ENCODE assay signal across 1 cellular context in genomic region chr21:17759546-17760178, GRCh38.
TF ChIP-seq lines count a peak whose summit lies in the region.

No MANE protein-coding gene starts in this region.

TF ChIP-seq in K562, 482 proteins besides CTCF, POLR2A, EP300 and RAD21:
- TF ChIP-seq CREB3L1 (IDR thresholded peaks at IDR 0.05; ENCODE audit: borderline replicate concordance, low read depth) (no peak), ZHX1 (conservative IDR thresholded peaks at IDR 0.05; ENCODE audit: low read length) (no peak), NR4A1 (CRISPR knock-in tag; IDR thresholded peaks at IDR 0.05) (no peak), NR4A1 (tag; IDR thresholded peaks at IDR 0.05) (no peak), FOXA3 (CRISPR knock-in tag; conservative IDR thresholded peaks at IDR 0.05 in 1 of 2, IDR thresholded peaks at IDR 0.05 in 1 of 2) (peak in 1 of 2 experiments; percentile 30; a peak in 1 of 4 replicates)
